In genomic region chr10:86664370-86665217, GRCh38 we compare ENCODE assay signal across 1 cellular context.
TF ChIP-seq lines count a peak whose summit lies in the region.

No MANE protein-coding gene starts in this region.

TF ChIP-seq in H1, 55 proteins besides CTCF, POLR2A, EP300 and RAD21 (continued from another document):
- TF ChIP-seq FOSL1 (IDR thresholded peaks at IDR 0.05; ENCODE audit: insufficient read depth, low read depth, low read length) = no peak
- TF ChIP-seq RBBP5 (IDR thresholded peaks at IDR 0.05; ENCODE audit: borderline replicate concordance, low read depth, low read length) = no peak
- TF ChIP-seq ZNF274 (IDR thresholded peaks at IDR 0.05; ENCODE audit: borderline replicate concordance, extremely low read depth, low read length) = no peak
- no peak for TF ChIP-seq SRF (IDR thresholded peaks at IDR 0.05; ENCODE audit: low read depth, low read length)
- TF ChIP-seq SP1 (IDR thresholded peaks at IDR 0.05; ENCODE audit: low read depth, low read length) = no peak
- TF ChIP-seq TAF1 (IDR thresholded peaks at IDR 0.05; ENCODE audit: low read depth, low read length) = no peak
- TF ChIP-seq BCL11A (IDR thresholded peaks at IDR 0.05; ENCODE audit: low read depth in 2 of 2, low read length in 2 of 2) = no peak
- no peak for TF ChIP-seq KDM1A (IDR thresholded peaks at IDR 0.05; ENCODE audit: borderline replicate concordance, low read length)
- no peak for TF ChIP-seq TEAD4 (IDR thresholded peaks at IDR 0.05; ENCODE audit: low read depth, low read length)
- TF ChIP-seq POLR2AphosphoS5 (IDR thresholded peaks at IDR 0.05; ENCODE audit: low read depth, low read length) = no peak
- TF ChIP-seq SIX5 (IDR thresholded peaks at IDR 0.05; ENCODE audit: low read depth, low read length) = no peak
- no peak for TF ChIP-seq RXRA (IDR thresholded peaks at IDR 0.05; ENCODE audit: insufficient read depth, low read depth, low read length)
- no peak for TF ChIP-seq KDM4A (IDR thresholded peaks at IDR 0.05; ENCODE audit: low read depth, low read length, severe bottlenecking)
